ENCODE assay signal across 8 cellular contexts in the genomic region with DNA sequence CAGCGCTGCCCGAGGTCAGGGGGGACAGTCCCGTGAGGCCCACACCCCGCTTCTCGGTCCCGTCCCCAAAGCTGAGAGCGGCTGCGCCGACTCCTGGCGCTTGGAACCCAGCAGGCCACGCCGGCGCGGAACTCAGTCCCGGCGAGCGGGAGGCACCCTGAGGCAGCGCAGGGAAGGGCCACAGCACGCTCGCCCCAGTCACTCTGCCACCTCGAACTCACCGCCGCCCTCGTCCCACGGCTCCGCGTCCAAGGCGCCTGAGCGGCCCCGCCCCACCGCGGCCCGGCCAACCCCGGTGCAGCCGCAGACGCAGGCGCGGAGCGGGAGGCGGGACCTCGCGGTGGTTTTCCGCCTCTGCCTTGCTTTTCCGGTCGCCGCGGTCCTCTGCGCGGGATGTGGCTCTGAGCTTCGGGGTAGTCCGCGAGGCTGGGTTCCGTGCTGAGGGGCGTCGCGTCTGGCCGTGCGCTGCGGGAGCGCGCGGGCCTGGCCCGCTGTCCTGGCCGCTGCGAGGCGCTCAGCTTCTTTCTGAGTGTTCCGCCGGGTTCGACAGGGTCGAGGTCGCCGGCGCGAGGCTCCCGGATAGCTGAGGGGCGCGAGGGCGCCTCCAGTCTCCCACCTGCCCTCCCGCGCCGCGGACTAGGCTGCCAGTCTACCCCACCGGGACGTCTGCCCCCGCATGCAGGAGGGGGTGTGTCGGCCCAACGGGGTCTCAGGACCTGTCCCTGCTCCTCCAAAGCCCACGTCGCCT. TPM values are rescaled to one million over a fixed set of nuclear protein-coding genes. Genes with fewer than 3 reads are reported as not detected.
DNase-seq lines count a peak whose midpoint lies in the region; ATAC-seq and FAIRE-seq lines count a peak whose summit lies in the region.

A gene with protein sequence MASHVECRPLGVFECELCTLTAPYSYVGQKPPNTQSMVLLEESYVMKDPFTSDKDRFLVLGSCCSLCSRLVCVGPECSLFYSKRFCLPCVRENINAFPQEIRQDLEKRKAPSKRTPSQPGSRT (minus strand): TSS at position 259 of the 748 bp plus-strand sequence. CDS start 2,009 bp downstream, outside the sequence.

- H4K8ac ChIP-seq in neuronal stem cell (ENCODE audit: low read depth, low read length): peak within 1 kb of the TSS; percentile 75

- H4K20me1 ChIP-seq in Karpas-422 (ENCODE audit: insufficient read depth, low read depth, low read length): no peaks in the 10 kb centered on the region

- H3K9me3 ChIP-seq in Karpas-422 (ENCODE audit: low read length) (no peaks in the 10 kb centered on the region), neuronal stem cell (replicated peaks in 1 of 2; ENCODE audit: control insufficient read depth in 2 of 2, insufficient read depth in 1 of 2, low read depth in 1 of 2, low read length in 2 of 2) (peaks cover 6 to 15% of the 10 kb centered on the region in 2 donors)

- H3K9me2 ChIP-seq in Karpas-422 (replicated peaks; ENCODE audit: insufficient read depth, low read length): no peaks in the 10 kb centered on the region

- H2BK5ac ChIP-seq in neuronal stem cell (ENCODE audit: low read length): peak within 1 kb of the TSS; percentile 63

- H2BK12ac ChIP-seq in neuronal stem cell (ENCODE audit: low read length): peak within 1 kb of the TSS; percentile 61

- peak within 1 kb of the TSS; percentile 62 for H4K91ac ChIP-seq in neuronal stem cell (ENCODE audit: low read depth, low read length, poor library complexity)

- peak within 1 kb of the TSS; percentile 77 for H3K27ac ChIP-seq in Karpas-422 (ENCODE audit: low read length)
- H3K27ac ChIP-seq in neuronal stem cell (replicated peaks; ENCODE audit: low read length): peak within 1 kb of the TSS; percentile 31
- H3K27ac ChIP-seq in substantia nigra (ENCODE audit: low read depth, low read length, poor library complexity, severe bottlenecking): peak within 1 kb of the TSS; percentile 86

- H3K27me3 ChIP-seq in Karpas-422 (ENCODE audit: low read length) (no peaks in the 10 kb centered on the region), neuronal stem cell (ENCODE audit: control insufficient read depth in 3 of 3, insufficient read depth in 3 of 3, low read depth in 1 of 3, low read length in 3 of 3) (peaks cover 0 to 2% (median 0%) of the 10 kb centered on the region in 3 experiments)

- peak within 1 kb of the TSS; percentile 99 for H3K9ac ChIP-seq in Karpas-422 (ENCODE audit: low read length)
- peak within 1 kb of the TSS; percentile 95 for H3K9ac ChIP-seq in neuronal stem cell (ENCODE audit: low read depth, low read length, poor library complexity)

- peak; percentile 90 for DNase-seq in ELR (ENCODE audit: low read depth)
- DNase-seq in Karpas-422: peak; percentile 95
- peak; percentile 81 for DNase-seq in SIG-M5 treated with dmso at 0.1 percent for 504 hours (lab: John Stamatoyannopoulos, UW; ENCODE audit: unreplicated experiment)
- peak; percentile 79 to 91 (median 83) for DNase-seq in activated naive CD4-positive, alpha-beta T cell (lab: John Stamatoyannopoulos, UW)
- DNase-seq in frontal cortex (ENCODE audit: low spot score in 2 of 2): peak; percentile 93 to 95
- DNase-seq in neuronal stem cell (ENCODE audit: low spot score): peak; percentile 75
- peak in 48 of 49 donors; percentile 36 to 95 (median 84) for DNase-seq in substantia nigra (lab: John Stamatoyannopoulos, UW)

- H3K14ac ChIP-seq in neuronal stem cell (ENCODE audit: low read length): peak within 1 kb of the TSS; percentile 97

- H2AK5ac ChIP-seq in neuronal stem cell (ENCODE audit: low read depth, low read length): peak within 1 kb of the TSS; percentile 94

- H3K4ac ChIP-seq in neuronal stem cell (ENCODE audit: low read length): peak within 1 kb of the TSS; percentile 97

- H3K79me2 ChIP-seq in Karpas-422 (ENCODE audit: low read length): peaks cover 9% of the 10 kb centered on the region

- H3K36me3 ChIP-seq in Karpas-422 (ENCODE audit: insufficient read depth, low read length) (no peaks in the 10 kb centered on the region), neuronal stem cell (replicated peaks in 1 of 2; ENCODE audit: control insufficient read depth in 2 of 2, insufficient read depth in 2 of 2, low read length in 2 of 2) (peaks cover 0 to 5% of the 10 kb centered on the region in 2 donors)

- H3K23ac ChIP-seq in neuronal stem cell (ENCODE audit: low read depth, low read length, poor library complexity): peak within 1 kb of the TSS; percentile 97

- no peak for FAIRE-seq in frontal cortex (lab: Jason Lieb, UNC)

- H3K18ac ChIP-seq in neuronal stem cell (ENCODE audit: low read length): peak within 1 kb of the TSS; percentile 98

- H2BK15ac ChIP-seq in neuronal stem cell (ENCODE audit: low read length): peak within 1 kb of the TSS; percentile 40

- H3K4me2 ChIP-seq in Karpas-422 (ENCODE audit: low read depth, low read length, poor library complexity, severe bottlenecking): peak within 1 kb of the TSS; percentile 88
- H3K4me2 ChIP-seq in neuronal stem cell (ENCODE audit: insufficient read depth, low read length, poor library complexity, severe bottlenecking): peak within 1 kb of the TSS; percentile 92

- peak within 1 kb of the TSS; percentile 97 for H3K4me3 ChIP-seq in Karpas-422 (ENCODE audit: low read length)
- H3K4me3 ChIP-seq in neuronal stem cell (ENCODE audit: low read length in 2 of 2): peak within 1 kb of the TSS; percentile 97 to 99

- H2AFZ ChIP-seq in Karpas-422 (ENCODE audit: low read length) (peak within 1 kb of the TSS; percentile 89; the same call in 1 of the 2 replicates), neuronal stem cell (ENCODE audit: low read length) (peak within 1 kb of the TSS; percentile 99)

- ATAC-seq in GM21825 (IDR thresholded peaks at IDR 0.05; ENCODE audit: unreplicated experiment): peak; percentile 83

- H2BK120ac ChIP-seq in neuronal stem cell (ENCODE audit: low read depth, low read length): no peak within 1 kb of the TSS

- no CpG with 5 or more reads among the region's 89 CpGs for WGBS in neuronal stem cell (ENCODE audit: extremely low coverage in 2 of 2, insufficient read length in 2 of 2, insufficient replicate concordance in 1 of 2), 2 donors

- H3K4me1 ChIP-seq in Karpas-422 (ENCODE audit: low read length) (peaks cover 23% of the 10 kb centered on the region), neuronal stem cell (ENCODE audit: control insufficient read depth in 2 of 2, insufficient read depth in 1 of 2, low read depth in 1 of 2, low read length in 2 of 2) (peaks cover 0 to 6% of the 10 kb centered on the region in 2 donors)

- H3K79me1 ChIP-seq in neuronal stem cell (ENCODE audit: low read depth, low read length): peaks cover 8% of the 10 kb centered on the region

RNA-seq across cellular contexts. Expression of the gene that starts here (rescaled TPM):
- 9.8 and 20.7 TPM in 2 replicates for total RNA-seq in Karpas-422 (2014; rRNA removed; shearing (Covaris generic); ENCODE audit: low replicate concordance)
- total RNA-seq in frontal cortex: 9.0 TPM
- polyA plus RNA-seq in neuronal stem cell (2013, experiment 1 of 2): 14.0 TPM
- 13.2 TPM for polyA plus RNA-seq in neuronal stem cell (2013, experiment 2 of 2)

Comparison
In these comparisons a context has a peak if more than half of its experiments do, and no peak if none do; other contexts are left out.
1. Peak in every context shown above with its lines: DNase-seq, ATAC-seq, H3K4me3 ChIP-seq and H3K27ac ChIP-seq.
2. H3K27ac ChIP-seq: peak in every context shown above with its lines; median percentile 86 in substantia nigra; 77 in Karpas-422; 31 in neuronal stem cell.